Comparison of ENCODE assay signal across 9 cellular contexts in genomic region chrX:131792789-131793462, GRCh38.
DNase-seq lines count a peak whose midpoint lies in the region; ATAC-seq, FAIRE-seq and TF ChIP-seq lines count a peak whose summit lies in the region.
"Had no signal": no experiment of that assay in that cellular context is flagged by ENCODE, and none has a peak within 500 bp of the region (broad histone marks: within the 10 kb centered on the region; RNA-seq: fewer than 3 reads in every experiment).

No MANE protein-coding gene starts in this region.

- no peak for FAIRE-seq in small intestine (lab: Jason Lieb, UNC)

- DNase-seq in AG10803 (ENCODE audit: low read depth), result peak; percentile 42
- DNase-seq in NCI-H187 treated with DMSO at 0.1 percent for 48 hours (lab: John Stamatoyannopoulos, UW), result peak; percentile 48
- peak; percentile 10 for DNase-seq in brain pericyte (ENCODE audit: low read depth, low spot score)
- DNase-seq in natural killer cell, result no peak
- no peak for DNase-seq in small intestine

- H3K27ac ChIP-seq in small intestine (ENCODE audit: low read depth in 1 of 2, low read length in 1 of 2), result peak overlapping the region in 1 of 2 donors; percentile 66

- no peaks in the 10 kb centered on the region for H3K9me3 Mint-ChIP-seq in natural killer cell
- H3K9me3 Mint-ChIP-seq: brain had no signal

- H3K4me3 ChIP-seq in AG10803 (ENCODE audit: low read length), result no peak overlapping the region
- peak overlapping the region in 1 of 2 donors; percentile 47 for H3K4me3 ChIP-seq in small intestine (ENCODE audit: low read depth in 1 of 2, low read length in 2 of 2)

- H3K27me3 ChIP-seq in small intestine (ENCODE audit: control insufficient read depth in 2 of 2, insufficient read depth in 2 of 2, low read length in 2 of 2), result no peaks in the 10 kb centered on the region

- intact Hi-C loops in natural killer cell (cut with micrococcal nuclease), result no loop called here

- TF ChIP-seq CTCF in AG10803 (conservative IDR thresholded peaks at IDR 0.05; ENCODE audit: low read length), result no peak
- no peak for TF ChIP-seq CTCF in natural killer cell (IDR thresholded peaks at IDR 0.05)

- H3K36me3 Mint-ChIP-seq in natural killer cell, result no peaks in the 10 kb centered on the region

- H3K27me3 Mint-ChIP-seq in natural killer cell (ENCODE audit: low read depth in 2 of 2), result no peaks in the 10 kb centered on the region
- H3K27me3 Mint-ChIP-seq: brain had no signal

- peak overlapping the region in 1 of 2 donors; percentile 90 for H3K27ac Mint-ChIP-seq in natural killer cell
- H3K27ac Mint-ChIP-seq: brain had no signal

- WGBS in small intestine, 3 donors, result 54 to 88% (median 74%) methylated on average over 15 of the region's 15 CpGs

- H3K36me3 ChIP-seq in small intestine (ENCODE audit: control insufficient read depth in 2 of 2, insufficient read depth in 2 of 2, low read length in 2 of 2), result no peaks in the 10 kb centered on the region

- H3K9me3 ChIP-seq in small intestine (ENCODE audit: control insufficient read depth, low read depth), result no peaks in the 10 kb centered on the region

- ATAC-seq in GM19324 (IDR thresholded peaks at IDR 0.05; ENCODE audit: low FRiP score, unreplicated experiment) (peak; percentile 57), natural killer cell (peak in 1 of 3 donors; percentile 69), GM21367 (IDR thresholded peaks at IDR 0.05; ENCODE audit: unreplicated experiment) (no peak), HG02884 (IDR thresholded peaks at IDR 0.05; ENCODE audit: unreplicated experiment) (no peak)

- peaks cover 0 to 19% of the 10 kb centered on the region in 2 donors for H3K4me1 Mint-ChIP-seq in natural killer cell
- H3K4me1 Mint-ChIP-seq: brain had no signal

- H3K4me3 Mint-ChIP-seq in natural killer cell, result peak overlapping the region; percentile 97
- H3K4me3 Mint-ChIP-seq: brain had no signal

- H3K4me1 ChIP-seq in small intestine (ENCODE audit: control insufficient read depth in 2 of 2, insufficient read depth in 1 of 2, low read depth in 1 of 2, low read length in 1 of 2), result no peaks in the 10 kb centered on the region

Comparison
In these comparisons a context has a peak if more than half of its experiments do, and no peak if none do; other contexts are left out.
1. DNase-seq: peak in AG10803 (single experiment), NCI-H187 treated with DMSO at 0.1 percent for 48 hours (single experiment) and brain pericyte (single experiment); none in natural killer cell (single experiment) and small intestine (single experiment).